11 cellular contexts compared by ENCODE assay signal in genomic region chr2:28358668-28359201, GRCh38. TPM values are rescaled to one million over a fixed set of nuclear protein-coding genes. Genes with fewer than 3 reads are reported as not detected.
A peak's percentile ranks its signal among the peaks of the same experiment; 100 is the strongest.
DNase-seq lines count a peak whose midpoint lies in the region; ATAC-seq and TF ChIP-seq lines count a peak whose summit lies in the region.
"Had no signal": no experiment of that assay in that cellular context is flagged by ENCODE, and none has a peak within 500 bp of the region (broad histone marks: within the 10 kb centered on the region; RNA-seq: fewer than 3 reads in every experiment).

No MANE protein-coding gene starts in this region.

- H3K27me3 Mint-ChIP-seq in activated T-cell treated with anti-CD3 and anti-CD28 coated beads, Interleukin-2, amount 50 U/mL, for 72 hours (ENCODE audit: low read depth), result no peaks in the 10 kb centered on the region

- no peak overlapping the region for H3K4me2 ChIP-seq in osteoblast (ENCODE audit: insufficient read depth, low read length)

- no peak overlapping the region for H3K4me3 ChIP-seq in osteoblast (ENCODE audit: insufficient read depth, low read length)
- H3K4me3 ChIP-seq: ascending aorta had no signal

- no peaks in the 10 kb centered on the region for H3K27me3 ChIP-seq in osteoblast (ENCODE audit: insufficient read depth, low read length)
- H3K27me3 ChIP-seq: ascending aorta had no signal

- no peaks in the 10 kb centered on the region for H3K9me3 ChIP-seq in osteoblast (ENCODE audit: low read depth, low read length)
- H3K9me3 ChIP-seq: ascending aorta had no signal

- peak in 1 of 2 donors; percentile 41 for DNase-seq in activated T-cell treated with anti-CD3 and anti-CD28 coated beads, Interleukin-2, amount 50 U/mL, for 72 hours
- DNase-seq in osteoblast (ENCODE audit: insufficient read length, low spot score, missing footprints) (peak; percentile 72), SW480 (ENCODE audit: low spot score) (no peak), GM20000 (ENCODE audit: low spot score) (no peak)
- DNase-seq: NCI-H69, T1000 had no signal

- peak overlapping the region; percentile 87 for H3K27ac Mint-ChIP-seq in activated T-cell treated with anti-CD3 and anti-CD28 coated beads, Interleukin-2, amount 50 U/mL, for 72 hours

- no peaks in the 10 kb centered on the region for H3K36me3 ChIP-seq in osteoblast (ENCODE audit: insufficient read depth, low read length)
- H3K36me3 ChIP-seq: ascending aorta had no signal

- H3K79me2 ChIP-seq in osteoblast (ENCODE audit: insufficient read depth, low read length), result no peaks in the 10 kb centered on the region

- peaks cover 74% of the 10 kb centered on the region for H3K4me1 Mint-ChIP-seq in activated T-cell treated with anti-CD3 and anti-CD28 coated beads, Interleukin-2, amount 50 U/mL, for 72 hours (ENCODE audit: low read depth)

- peaks cover 0 to 2% of the 10 kb centered on the region in 2 donors for H3K36me3 Mint-ChIP-seq in activated T-cell treated with anti-CD3 and anti-CD28 coated beads, Interleukin-2, amount 50 U/mL, for 72 hours (ENCODE audit: insufficient read depth in 2 of 2)

- no peaks in the 10 kb centered on the region for H3K9me3 Mint-ChIP-seq in activated T-cell treated with anti-CD3 and anti-CD28 coated beads, Interleukin-2, amount 50 U/mL, for 72 hours

- ATAC-seq in GM18517 (IDR thresholded peaks at IDR 0.05; ENCODE audit: unreplicated experiment) (peak; percentile 8), HG03095 (IDR thresholded peaks at IDR 0.05; ENCODE audit: unreplicated experiment) (peak; percentile 11), GM18873 (IDR thresholded peaks at IDR 0.05; ENCODE audit: low FRiP score, unreplicated experiment) (no peak), GM19324 (IDR thresholded peaks at IDR 0.05; ENCODE audit: low FRiP score, unreplicated experiment) (no peak)
- peak; percentile 5 to 6 for ATAC-seq in activated T-cell treated with anti-CD3 and anti-CD28 coated beads, Interleukin-2, amount 50 U/mL, for 72 hours (replicated peaks in 1 of 2)

- no peaks in the 10 kb centered on the region for H4K20me1 ChIP-seq in osteoblast (ENCODE audit: insufficient read depth, low read length)

- H3K27ac ChIP-seq in osteoblast (ENCODE audit: low read depth, low read length), result peak overlapping the region; percentile 67

- peak overlapping the region; percentile 69 to 72 for H3K4me3 Mint-ChIP-seq in activated T-cell treated with anti-CD3 and anti-CD28 coated beads, Interleukin-2, amount 50 U/mL, for 72 hours

- H2AFZ ChIP-seq in osteoblast (ENCODE audit: low read length), result peak overlapping the region; percentile 26

- peaks cover 44% of the 10 kb centered on the region for H3K4me1 ChIP-seq in osteoblast (ENCODE audit: insufficient read depth, low read length)

- TF ChIP-seq CTCF in osteoblast (IDR thresholded peaks at IDR 0.05; ENCODE audit: extremely low read depth, low read depth, low read length) (no peak), GM20000 (IDR thresholded peaks at IDR 0.05; ENCODE audit: extremely low read depth, missing control alignments) (no peak)

RNA-seq across cellular contexts. Expression of gene FOSL2, which starts 33.9 kb away (rescaled TPM):
- 100 to 1,000 TPM; 176 to 248 TPM for total RNA-seq in activated T-cell treated with anti-CD3 and anti-CD28 coated beads, Interleukin-2, amount 50 U/mL, for 72 hours
- total RNA-seq in osteoblast, result 64.5 and 86.9 TPM in 2 replicates

Comparison
In these comparisons a context has a peak if more than half of its experiments do, and no peak if none do; other contexts are left out.
1. ATAC-seq: peak in GM18517 (single experiment), HG03095 (single experiment) and activated T-cell treated with anti-CD3 and anti-CD28 coated beads, Interleukin-2, amount 50 U/mL, for 72 hours (2 of 2); none in GM18873 (single experiment) and GM19324 (single experiment).